In the genomic region with DNA sequence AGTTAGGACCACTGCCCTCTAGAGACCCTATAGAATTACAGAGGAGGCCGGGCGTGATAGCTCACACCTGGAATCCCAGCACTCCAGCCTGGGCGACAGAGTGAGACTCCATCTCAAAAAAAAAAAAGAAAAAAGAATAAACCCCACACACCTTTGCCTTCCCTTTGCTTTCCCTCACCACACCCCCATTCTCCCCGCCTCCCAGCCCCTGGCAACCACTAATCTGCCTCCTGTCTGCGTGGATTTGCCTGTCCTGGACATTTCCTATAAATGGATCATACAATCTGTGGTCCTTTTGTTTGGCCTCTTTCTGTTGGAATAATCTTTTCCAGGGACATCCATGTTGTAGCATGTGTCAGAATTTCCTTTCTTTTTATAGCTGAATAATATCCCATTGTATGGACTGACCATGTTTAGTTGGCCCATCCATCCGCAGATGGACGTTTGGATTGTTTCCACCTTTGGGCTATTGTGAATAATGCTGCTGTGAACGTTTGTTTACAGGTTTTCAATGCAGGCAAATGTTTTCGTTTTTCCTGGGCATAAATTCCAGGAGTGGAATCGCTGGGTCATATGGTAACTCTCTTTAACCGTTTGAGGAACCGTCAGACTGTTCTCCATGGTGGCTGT, we compare ENCODE assay signal across 1 cellular context.
TF ChIP-seq lines count a peak whose summit lies in the region.

No MANE protein-coding gene starts in this region.

TF ChIP-seq in endothelial cell of umbilical vein, 7 proteins besides CTCF, POLR2A, EP300 and RAD21:
- TF ChIP-seq MYC (IDR thresholded peaks at IDR 0.05; ENCODE audit: low read depth, low read length) (no peak), JUN (IDR thresholded peaks at IDR 0.05; ENCODE audit: borderline replicate concordance, insufficient read depth, insufficient read length, low read depth) (no peak), GATA2 (IDR thresholded peaks at IDR 0.05; ENCODE audit: insufficient read depth, insufficient read length, low read depth, low read length) (no peak), FOS (IDR thresholded peaks at IDR 0.05; ENCODE audit: borderline replicate concordance, insufficient read depth, low read length) (no peak), EZH2 (IDR thresholded peaks at IDR 0.05; ENCODE audit: borderline replicate concordance, low read depth, low read length, severe bottlenecking) (no peak), MAX (IDR thresholded peaks at IDR 0.05; ENCODE audit: insufficient read depth, insufficient read length) (no peak), POLR2AphosphoS5 (IDR thresholded peaks at IDR 0.05; ENCODE audit: insufficient read depth, low read depth, low read length) (no peak)
